Comparison of ENCODE assay signal across 19 cellular contexts in genomic region chr3:4812509-4812908, GRCh38.
"Had no signal": no experiment of that assay in that cellular context is flagged by ENCODE, and none has a peak within 500 bp of the region (broad histone marks: within the 10 kb centered on the region; RNA-seq: fewer than 3 reads in every experiment).

No MANE protein-coding gene starts in this region.

- H3K27ac ChIP-seq: left ventricle myocardium inferior, pancreas, right lobe of liver, spleen had no signal

- ATAC-seq: activated CD8-positive, alpha-beta T cell treated with anti-CD3 and anti-CD28 coated beads for 36 hours; pancreas; right lobe of liver; stimulated activated memory B cell treated with anti-CD40 and anti-IgM and Interleukin-4, amounts not matched to agents 10 μg/mL and 1 μg/mL and 100 μg/mL, for 72 hours had no signal

- H3K9me3 ChIP-seq: pancreas, right lobe of liver, SK-N-SH had no signal

- H3K9ac ChIP-seq: SK-N-SH had no signal

- H3K27me3 ChIP-seq: pancreas, right lobe of liver, spleen had no signal

- FAIRE-seq: frontal cortex, pancreas, urothelium cell line had no signal

- H3K4me3 ChIP-seq: left ventricle myocardium inferior, pancreas, right lobe of liver, spleen had no signal

- H3K4me2 ChIP-seq: SK-N-SH had no signal

- H3K36me3 ChIP-seq: pancreas had no signal

- DNase-seq: activated CD4-positive, alpha-beta T cell treated with anti-CD3 and anti-CD28 coated beads, Interleukin-2, amount 10 ng/mL, durations not matched to agents 24 days and 14 days; activated CD8-positive, alpha-beta T cell treated with anti-CD3 and anti-CD28 coated beads for 36 hours; activated naive CD4-positive, alpha-beta T cell treated with anti-CD3 and anti-CD28 coated beads for 36 hours; activated T-cell treated with anti-CD3 and anti-CD28 coated beads, Interleukin-2, amount 50 U/mL, for 24 hours; dermis blood vessel endothelial cell; head of caudate nucleus; immature natural killer cell; kidney glomerular epithelial cell; left ventricle myocardium inferior; mammary epithelial cell; pancreas; right lobe of liver; SK-N-SH; spleen; stimulated activated CD4-positive, alpha-beta T cell treated with anti-CD3 and anti-CD28 coated beads, Interleukin-4, amount 100 ng/mL, for 4 hours; T-helper 9 cell had no signal
